16 cellular contexts compared by ENCODE assay signal in genomic region chr6:11604215-11604614, GRCh38.
"Had no signal": no experiment of that assay in that cellular context is flagged by ENCODE, and none has a peak within 500 bp of the region (broad histone marks: within the 10 kb centered on the region; RNA-seq: fewer than 3 reads in every experiment).

No MANE protein-coding gene starts in this region.

- H3K4me3 ChIP-seq: colonic mucosa, esophagus muscularis mucosa, left lung, skin epidermis, suprapubic skin had no signal

- H3K36me3 ChIP-seq: colonic mucosa, esophagus muscularis mucosa, left lung, suprapubic skin had no signal

- DNase-seq: activated CD4-positive, alpha-beta T cell treated with anti-CD3 and anti-CD28 coated beads for 1 hour; activated CD4-positive, alpha-beta T cell treated with anti-CD3 and anti-CD28 coated beads, Interleukin-2, amount 50 U/mL, for 4 hours; activated effector memory CD4-positive, alpha-beta T cell treated with Interleukin-2 at 50 U/mL for 16 hours; activated T-cell treated with anti-CD3 and anti-CD28 coated beads for 4 hours; central memory CD4-positive, alpha-beta T cell; colonic mucosa; hippocampal formation; left lung; mammary epithelial cell; naive B cell; right cardiac atrium; stimulated activated CD4-positive, alpha-beta T cell treated with anti-CD3 and anti-CD28 coated beads, Interleukin-4, amount 100 ng/mL, for 24 hours had no signal

- ATAC-seq: left lung, right cardiac atrium had no signal

- H3K27ac ChIP-seq: colonic mucosa, VCaP had no signal

- H3K4me1 ChIP-seq: colonic mucosa had no signal

- H3K9me3 ChIP-seq: colonic mucosa, esophagus muscularis mucosa, left lung, suprapubic skin had no signal

- H3K27me3 ChIP-seq: colonic mucosa, esophagus muscularis mucosa, left lung, suprapubic skin had no signal
